Comparison of ENCODE assay signal across 26 cellular contexts in the genomic region with DNA sequence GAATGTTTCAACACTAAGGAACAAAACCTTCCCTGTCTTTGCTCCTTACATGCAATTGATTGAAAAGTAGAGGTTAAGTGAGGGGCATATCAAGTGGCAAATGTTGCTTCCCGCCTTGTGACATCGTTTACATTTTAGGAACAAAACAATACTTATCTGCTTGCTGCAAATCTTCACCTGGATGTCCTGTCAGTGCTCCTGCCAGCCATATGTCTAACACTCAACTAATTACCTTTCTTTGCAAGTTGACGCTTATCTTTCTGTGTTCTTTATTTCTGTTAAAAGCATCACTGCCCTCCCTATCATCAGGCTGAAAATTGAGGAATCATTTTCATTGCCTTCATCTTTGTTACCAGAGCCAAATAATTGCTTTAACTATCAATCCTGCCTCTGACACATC.
"Had no signal": no experiment of that assay in that cellular context is flagged by ENCODE, and none has a peak within 500 bp of the region (broad histone marks: within the 10 kb centered on the region; RNA-seq: fewer than 3 reads in every experiment).

No MANE protein-coding gene starts in this region.

- H3K27me3 Mint-ChIP-seq: naive B cell; progenitor cell of endocrine pancreas; stimulated activated naive B cell treated with anti-CD40 and anti-IgM and Interleukin-4, amounts not matched to agents 10 μg/mL and 1 μg/mL and 100 μg/mL, for 72 hours; stimulated activated naive CD8-positive, alpha-beta T cell treated with anti-CD3 and anti-CD28 coated beads, Interleukin-15, Interleukin-2, amounts not matched to agents 100 ng/mL and 50 ng/mL, for 24 hours had no signal

- H3K36me3 Mint-ChIP-seq: mesothelial cell of epicardium; naive B cell; natural killer cell; stimulated activated naive B cell treated with anti-CD40 and anti-IgM and Interleukin-4, amounts not matched to agents 10 μg/mL and 1 μg/mL and 100 μg/mL, for 72 hours had no signal

- H3K4me2 ChIP-seq: smooth muscle cell had no signal

- H3K9me3 ChIP-seq: left lung, lower lobe of right lung, ovary, right atrium auricular region, right lobe of liver, suprapubic skin, thoracic aorta, tibial artery, upper lobe of right lung had no signal

- H3K4me3 ChIP-seq: left lung, lower lobe of right lung, ovary, right atrium auricular region, right lobe of liver, smooth muscle cell, suprapubic skin, thoracic aorta, tibial artery, upper lobe of right lung had no signal

- H3K4me1 Mint-ChIP-seq: immature natural killer cell; mesothelial cell of epicardium; naive B cell; natural killer cell; nephron progenitor cell; stimulated activated naive B cell treated with anti-CD40 and anti-IgM and Interleukin-4, amounts not matched to agents 10 μg/mL and 1 μg/mL and 100 μg/mL, for 72 hours had no signal

- H3K27ac ChIP-seq: left lung, lower lobe of right lung, ovary, right atrium auricular region, right lobe of liver, suprapubic skin, thoracic aorta, tibial artery, upper lobe of right lung had no signal

- H3K4me1 ChIP-seq: left lung, lower lobe of right lung, right atrium auricular region, right lobe of liver, suprapubic skin, tibial artery, upper lobe of right lung had no signal

- H3K36me3 ChIP-seq: left lung, lower lobe of right lung, ovary, right atrium auricular region, right lobe of liver, suprapubic skin, thoracic aorta, tibial artery, upper lobe of right lung had no signal

- DNase-seq: hippocampal formation; immature natural killer cell; kidney; left colon; left lung; lower lobe of right lung; mammary epithelial cell; mesenchymal stem cell; naive B cell; natural killer cell; nephron progenitor cell; ovary; right lobe of liver; stimulated activated CD4-positive, alpha-beta T cell treated with anti-CD3 and anti-CD28 coated beads, Interleukin-1b, Interleukin-23, amount 100 ng/mL, for 48 hours; stimulated activated CD4-positive, alpha-beta T cell treated with anti-CD3 and anti-CD28 coated beads, Interleukin-4, amount 100 ng/mL, for 1 hour; stimulated activated naive B cell treated with anti-CD40 and anti-IgM and Interleukin-4, amounts not matched to agents 10 μg/mL and 1 μg/mL and 100 μg/mL, for 72 hours; tibial artery; trophoblast cell; upper lobe of right lung had no signal

- H3K27ac Mint-ChIP-seq: immature natural killer cell; mesothelial cell of epicardium; naive B cell; natural killer cell; nephron progenitor cell; progenitor cell of endocrine pancreas; stimulated activated naive B cell treated with anti-CD40 and anti-IgM and Interleukin-4, amounts not matched to agents 10 μg/mL and 1 μg/mL and 100 μg/mL, for 72 hours; stimulated activated naive CD8-positive, alpha-beta T cell treated with anti-CD3 and anti-CD28 coated beads, Interleukin-15, Interleukin-2, amounts not matched to agents 100 ng/mL and 50 ng/mL, for 24 hours had no signal

- ATAC-seq: left colon; left lung; lower lobe of right lung; natural killer cell; right lobe of liver; stimulated activated naive B cell treated with anti-CD40 and anti-IgM and Interleukin-4, amounts not matched to agents 10 μg/mL and 1 μg/mL and 100 μg/mL, for 72 hours; upper lobe of right lung had no signal

- H3K27me3 ChIP-seq: left lung, ovary, right atrium auricular region, right lobe of liver, suprapubic skin, tibial artery, upper lobe of right lung had no signal

- H3K9me3 Mint-ChIP-seq: mesothelial cell of epicardium, nephron progenitor cell had no signal

- H3K4me3 Mint-ChIP-seq: immature natural killer cell; mesothelial cell of epicardium; naive B cell; natural killer cell; nephron progenitor cell; stimulated activated naive B cell treated with anti-CD40 and anti-IgM and Interleukin-4, amounts not matched to agents 10 μg/mL and 1 μg/mL and 100 μg/mL, for 72 hours; stimulated activated naive CD8-positive, alpha-beta T cell treated with anti-CD3 and anti-CD28 coated beads, Interleukin-15, Interleukin-2, amounts not matched to agents 100 ng/mL and 50 ng/mL, for 24 hours had no signal
